8 cellular contexts compared by ENCODE assay signal in the genomic region with DNA sequence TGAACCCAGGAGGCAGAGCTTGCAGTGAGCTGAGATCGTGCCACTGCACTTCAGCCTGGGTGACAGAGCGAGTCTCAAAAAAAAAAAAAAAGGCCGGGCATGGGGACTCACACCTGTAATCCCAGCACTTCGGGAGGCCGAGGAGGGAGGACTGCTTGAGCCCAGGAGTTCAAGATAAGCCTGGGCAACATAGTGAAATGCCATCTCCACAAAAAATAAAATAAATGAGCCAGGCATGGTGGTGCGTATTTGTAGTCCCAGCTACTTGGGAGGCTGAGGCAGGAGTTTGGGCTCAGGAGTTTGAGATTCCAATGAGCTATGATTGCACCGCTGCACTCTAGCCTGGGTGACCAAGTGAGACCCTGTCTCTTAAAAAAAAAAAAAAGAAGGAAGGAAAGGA. TPM values are rescaled to one million over a fixed set of nuclear protein-coding genes. Genes with fewer than 3 reads are reported as not detected.
DNase-seq lines count a peak whose midpoint lies in the region; ATAC-seq, FAIRE-seq and TF ChIP-seq lines count a peak whose summit lies in the region.
"Not testable (repeated sequence)": the region's sequence is repeated elsewhere in the genome, so short reads cannot be mapped to it uniquely, and the experiment has no call there.

No MANE protein-coding gene starts in this region.

- intact Hi-C loops in PC-9 (cut with micrococcal nuclease; ENCODE audit: unreplicated experiment); activated CD4-positive, alpha-beta T cell treated with anti-CD3 and anti-CD28 coated beads, Interleukin-2, amount 10 ng/mL, durations not matched to agents 24 days and 14 days (cut with micrococcal nuclease); spleen (cut with DNase I; ENCODE audit: low total_unique reads): not testable (repeated sequence)

- H3K27me3 ChIP-seq in H9 (ENCODE audit: insufficient read depth, low read length); PC-9 (ENCODE audit: insufficient read depth, low read depth); astrocyte (ENCODE audit: insufficient read depth, low read length); endodermal cell (ENCODE audit: control insufficient read depth, insufficient read depth, low read length, poor library complexity, severe bottlenecking); spleen (replicated peaks in 1 of 7): not testable (repeated sequence)

- H2AFZ ChIP-seq in H9 (ENCODE audit: low read length); PC-9; astrocyte (ENCODE audit: low read depth, low read length): not testable (repeated sequence)

- H2BK20ac ChIP-seq in H9 (ENCODE audit: low read depth, low read length, poor library complexity, severe bottlenecking), result not testable (repeated sequence)

- not testable (repeated sequence) for ATAC-seq in A549; naive B cell (ENCODE audit: low read depth in 2 of 2)

- not testable (repeated sequence) for H3K27ac Mint-ChIP-seq in H9; activated CD4-positive, alpha-beta T cell treated with anti-CD3 and anti-CD28 coated beads, Interleukin-2, amount 10 ng/mL, durations not matched to agents 24 days and 14 days; astrocyte (ENCODE audit: unreplicated experiment); endodermal cell; naive B cell

- not testable (repeated sequence) for H3K9me2 ChIP-seq in PC-9 (ENCODE audit: insufficient read depth)

- not testable (repeated sequence) for H3K4ac ChIP-seq in H9 (ENCODE audit: low read depth, low read length)

- H3K79me2 ChIP-seq in H9 (ENCODE audit: insufficient read depth, low read length); astrocyte (ENCODE audit: insufficient read depth, low read length): not testable (repeated sequence)
- H3K79me2 ChIP-seq in PC-9 (ENCODE audit: low read depth), result peaks cover 34% of the 10 kb centered on the region

- TF ChIP-seq RAD21 in A549 (conservative IDR thresholded peaks at IDR 0.05 in 1 of 2, IDR thresholded peaks at IDR 0.05 in 1 of 2), result not testable (repeated sequence)

- not testable (repeated sequence) for H4K91ac ChIP-seq in H9 (ENCODE audit: insufficient read length, low read depth, low read length)

- H3K14ac ChIP-seq in H9 (ENCODE audit: insufficient read depth, low read length), result not testable (repeated sequence)

- FAIRE-seq in A549 (lab: Jason Lieb, UNC); astrocyte (lab: Jason Lieb, UNC): not testable (repeated sequence)

- H3F3A ChIP-seq in PC-9 (ENCODE audit: insufficient read depth, low read depth), result peaks cover 36% of the 10 kb centered on the region

- not testable (repeated sequence) for H3T11ph ChIP-seq in H9 (ENCODE audit: low read length)

- H3K27ac ChIP-seq in A549, result peak overlapping the region in 1 of 2 experiments; percentile 90; a peak in 3 of 6 replicates
- not testable (repeated sequence) for H3K27ac ChIP-seq in H9 (ENCODE audit: insufficient read length, low read depth, low read length); PC-9; astrocyte (ENCODE audit: low read depth, low read length); endodermal cell (ENCODE audit: low read depth, low read length); spleen

- H2BK5ac ChIP-seq in H9 (ENCODE audit: insufficient read length, low read length), result not testable (repeated sequence)

- not testable (repeated sequence) for H3K18ac ChIP-seq in H9 (ENCODE audit: insufficient read length, low read depth, low read length)

- not testable (repeated sequence) for H4K5ac ChIP-seq in H9 (ENCODE audit: insufficient read length, low read depth, low read length)

- not testable (repeated sequence) for H3K9me3 Mint-ChIP-seq in H9; activated CD4-positive, alpha-beta T cell treated with anti-CD3 and anti-CD28 coated beads, Interleukin-2, amount 10 ng/mL, durations not matched to agents 24 days and 14 days; astrocyte (ENCODE audit: unreplicated experiment); endodermal cell; naive B cell

- H3K56ac ChIP-seq in H9 (ENCODE audit: insufficient read length, low read depth, low read length), result not testable (repeated sequence)

- peak overlapping the region; percentile 91 for H3K4me2 ChIP-seq in A549
- peak overlapping the region; percentile 25 for H3K4me2 ChIP-seq in H9 (ENCODE audit: insufficient read depth, insufficient read length, low read length)
- peak overlapping the region; percentile 70 for H3K4me2 ChIP-seq in PC-9
- H3K4me2 ChIP-seq in astrocyte (ENCODE audit: low read length), result not testable (repeated sequence)

- H2BK15ac ChIP-seq in H9 (ENCODE audit: low read depth, low read length), result not testable (repeated sequence)

- not testable (repeated sequence) for TF ChIP-seq CTCF in A549 (IDR thresholded peaks at IDR 0.05); H9 (conservative IDR thresholded peaks at IDR 0.05); PC-9 (conservative IDR thresholded peaks at IDR 0.05); astrocyte (IDR thresholded peaks at IDR 0.05; ENCODE audit: insufficient read depth, low read depth, low read length); endodermal cell (conservative IDR thresholded peaks at IDR 0.05); spleen (IDR thresholded peaks at IDR 0.05 in 8 of 11, conservative IDR thresholded peaks at IDR 0.05 in 3 of 11)

- H3K9ac ChIP-seq in H9 (ENCODE audit: extremely low read depth, insufficient read length, low read length); astrocyte (ENCODE audit: low read length); endodermal cell (ENCODE audit: extremely low read depth, low read length, poor library complexity, severe bottlenecking): not testable (repeated sequence)

- not testable (repeated sequence) for H3K9me3 ChIP-seq in A549; H9 (ENCODE audit: control insufficient read depth, low read depth, low read length); PC-9 (ENCODE audit: insufficient read depth, low read depth); astrocyte (ENCODE audit: insufficient read depth, low read depth, low read length); endodermal cell (ENCODE audit: control insufficient read depth, low read length); spleen

- peaks cover 37% of the 10 kb centered on the region for H3K36me3 ChIP-seq in PC-9 (ENCODE audit: low read depth)
- H3K36me3 ChIP-seq in astrocyte (ENCODE audit: insufficient read depth, low read length), result not testable (repeated sequence)
- peaks cover 32% of the 10 kb centered on the region for H3K36me3 ChIP-seq in endodermal cell (ENCODE audit: control insufficient read depth, insufficient read depth, low read length)
- H3K36me3 ChIP-seq in spleen, result peaks cover 0 to 30% (median 0%) of the 10 kb centered on the region in 6 donors

- H3K79me1 ChIP-seq in H9 (ENCODE audit: insufficient read depth, low read depth, low read length, poor library complexity, severe bottlenecking), result not testable (repeated sequence)

- not testable (repeated sequence) for H2AK5ac ChIP-seq in H9 (ENCODE audit: insufficient read length, low read length)

- H3K27me3 Mint-ChIP-seq in H9 (ENCODE audit: low read depth); activated CD4-positive, alpha-beta T cell treated with anti-CD3 and anti-CD28 coated beads, Interleukin-2, amount 10 ng/mL, durations not matched to agents 24 days and 14 days; astrocyte (ENCODE audit: low read depth, unreplicated experiment); endodermal cell (ENCODE audit: insufficient read depth); naive B cell: not testable (repeated sequence)

- H3K4me1 ChIP-seq in A549, result peaks cover 27% of the 10 kb centered on the region; the same call in 2 of the 3 replicates
- H3K4me1 ChIP-seq in H9 (ENCODE audit: insufficient read depth, low read length); PC-9 (replicated peaks; ENCODE audit: insufficient read depth); astrocyte (ENCODE audit: insufficient read depth, low read length); endodermal cell (ENCODE audit: control insufficient read depth, insufficient read depth, low read length): not testable (repeated sequence)
- H3K4me1 ChIP-seq in spleen, result peaks cover 0 to 19% (median 10%) of the 10 kb centered on the region in 6 donors

- POLR2A ChIA-PET in A549 (lab: Yijun Ruan, JAX) (interaction anchor here (3.0 kb wide), 1 partner anchor 19 kb away, joined by 51 read pairs; the partner anchor contains the start of genes CCT6A and PSPH), PC-9 (lab: Charles Lee; ENCODE audit: unreplicated experiment) (interaction anchor here (0.6 kb wide), 1 partner anchor 32 kb away, joined by 11 read pairs; no protein-coding TSS in a partner anchor)

- peaks cover 5 to 10% of the 10 kb centered on the region in 2 experiments; a peak in 2 of 4 replicates for H3K4me1 Mint-ChIP-seq in H9
- not testable (repeated sequence) for H3K4me1 Mint-ChIP-seq in activated CD4-positive, alpha-beta T cell treated with anti-CD3 and anti-CD28 coated beads, Interleukin-2, amount 10 ng/mL, durations not matched to agents 24 days and 14 days; endodermal cell; naive B cell
- H3K4me1 Mint-ChIP-seq in astrocyte (ENCODE audit: low read depth, unreplicated experiment), result peaks cover 14% of the 10 kb centered on the region

- not testable (repeated sequence) for H4K8ac ChIP-seq in H9 (replicated peaks; ENCODE audit: insufficient read length, low read depth, low read length)

- H3K23me2 ChIP-seq in H9 (ENCODE audit: insufficient read length, low read depth, low read length, poor library complexity, severe bottlenecking), result not testable (repeated sequence)

- not testable (repeated sequence) for BruUV-seq in PC-9 (replicated peaks; lab: Mats Ljungman, UMichigan)

- H2BK120ac ChIP-seq in H9 (ENCODE audit: low read depth, low read length, poor library complexity, severe bottlenecking), result not testable (repeated sequence)

- H3K36me3 Mint-ChIP-seq in H9 (ENCODE audit: insufficient read depth in 1 of 3, low read depth in 3 of 3), result peaks cover 24 to 43% (median 39%) of the 10 kb centered on the region in 3 experiments
- not testable (repeated sequence) for H3K36me3 Mint-ChIP-seq in activated CD4-positive, alpha-beta T cell treated with anti-CD3 and anti-CD28 coated beads, Interleukin-2, amount 10 ng/mL, durations not matched to agents 24 days and 14 days (ENCODE audit: low read depth); astrocyte (ENCODE audit: low read depth, unreplicated experiment); naive B cell
- H3K36me3 Mint-ChIP-seq in endodermal cell (ENCODE audit: low read depth), result peaks cover 37% of the 10 kb centered on the region

- not testable (repeated sequence) for H4K20me1 ChIP-seq in H9 (ENCODE audit: control insufficient read depth, insufficient read depth, insufficient read length); PC-9 (ENCODE audit: insufficient read depth); astrocyte (ENCODE audit: insufficient read depth, low read length)

- CTCF ChIA-PET in A549 (lab: Yijun Ruan, JAX), result interaction anchor here (0.7 to 2.0 kb wide), 2 partner anchors 42 to 66 kb away, joined by 3 to 9 read pairs; no protein-coding TSS in a partner anchor
- CTCF ChIA-PET in PC-9 (lab: Charles Lee), result interaction anchor here (0.6 to 0.7 kb wide), 4 partner anchors 8 to 18 kb away, joined by 4 to 9 read pairs (median 6); partner anchors contain the start of gene PSPH

- not testable (repeated sequence) for H2BK12ac ChIP-seq in H9 (ENCODE audit: insufficient read length, low read depth, low read length)

- H3K4me3 ChIP-seq in A549 (peak overlapping the region; percentile 57; the same call in 2 of the 3 replicates), PC-9 (peak overlapping the region; percentile 55; the same call in 1 of the 2 replicates), endodermal cell (ENCODE audit: low read length) (peak overlapping the region; percentile 88)
- not testable (repeated sequence) for H3K4me3 ChIP-seq in astrocyte (ENCODE audit: insufficient read depth, low read depth, low read length); spleen

- not testable (repeated sequence) for DNase-seq in A549 (ENCODE audit: low read depth in 1 of 2, low spot score in 1 of 2); H9; PC-9; activated CD4-positive, alpha-beta T cell treated with anti-CD3 and anti-CD28 coated beads, Interleukin-2, amount 10 ng/mL, durations not matched to agents 24 days and 14 days; astrocyte (ENCODE audit: low read depth); endodermal cell; naive B cell
- peak; percentile 16 for DNase-seq in spleen

- 90% methylated on average over 7 of the region's 7 CpGs for WGBS in A549 (ENCODE audit: missing lambda C conversion rate)
- WGBS in H9 (ENCODE audit: extremely low coverage, insufficient read length, low lambda C conversion rate), result no CpG with 5 or more reads among the region's 7 CpGs
- 96 to 98% methylated on average over 3 to 6 of the region's 7 CpGs for WGBS in endodermal cell (ENCODE audit: insufficient coverage in 1 of 2, insufficient read length in 1 of 2), 2 experiments
- 95 to 99% (median 97%) methylated on average over 7 of the region's 7 CpGs for WGBS in spleen, 5 donors

- not testable (repeated sequence) for TF ChIP-seq POLR2A in A549 (IDR thresholded peaks at IDR 0.05; ENCODE audit: low read length); spleen (IDR thresholded peaks at IDR 0.05)

- not testable (repeated sequence) for TF ChIP-seq EP300 in A549 (IDR thresholded peaks at IDR 0.05)

- peak overlapping the region; percentile 57 to 82; a peak in 4 of 5 replicates for H3K4me3 Mint-ChIP-seq in H9
- H3K4me3 Mint-ChIP-seq in activated CD4-positive, alpha-beta T cell treated with anti-CD3 and anti-CD28 coated beads, Interleukin-2, amount 10 ng/mL, durations not matched to agents 24 days and 14 days, result peak overlapping the region; percentile 53
- peak overlapping the region; percentile 96 for H3K4me3 Mint-ChIP-seq in astrocyte (ENCODE audit: unreplicated experiment)
- peak overlapping the region; percentile 64 for H3K4me3 Mint-ChIP-seq in endodermal cell
- H3K4me3 Mint-ChIP-seq in naive B cell, result peak overlapping the region in 5 of 8 donors; percentile 2 to 84 (median 56)

- not testable (repeated sequence) for H3K23ac ChIP-seq in H9 (ENCODE audit: insufficient read length, low read depth, low read length)

RNA-seq across cellular contexts. Expression of gene PSPH, which starts 18.7 kb away (rescaled TPM):
- polyA plus RNA-seq in A549 (2011; rRNA removed) (52.7 and 60.9 TPM in 2 replicates), A549 (2017; fragmentation: RNase III; extraction: RNeasy Plus Mini Kit Qiagen cat#74134 plus additional on column Dnase treatment) (58.3 to 64.7 TPM (median 60.7 TPM) in 3 replicates), naive B cell (ENCODE audit: low read depth in 6 of 6) (1 to 10 TPM in 5 of 6 donors, not detected in 1; 4.9 to 6.1 (median 5.8) TPM), spleen (1 to 10 TPM; 2.2 to 8.4 (median 4.8) TPM)
- polyA plus RNA-seq in A549 (2012; cell fraction: cytosol; rRNA removed), result 48.7 and 51.1 TPM in 2 replicates
- 25.2 and 25.4 TPM in 2 replicates for polyA plus RNA-seq in A549 (2012; cell fraction: nucleus; rRNA removed)
- 44.5 and 49.6 TPM in 2 replicates for polyA minus RNA-seq in A549 (2011; rRNA and poly(A)+ RNA removed)
- total RNA-seq in H9 (2021) (51.4 and 52.1 TPM in 2 replicates), PC-9 (2021) (89.5 and 103 TPM in 2 replicates), astrocyte (69.2 and 72.7 TPM in 2 replicates), endodermal cell (10 to 100 TPM; 29.9 to 34.6 TPM), spleen (10 to 100 TPM in 2 of 7 donors, 1 to 10 TPM in 5; 5.0 to 11.3 (median 7.3) TPM)
- 23.8 and 25.8 TPM in 2 replicates for total RNA-seq in activated CD4-positive, alpha-beta T cell treated with anti-CD3 and anti-CD28 coated beads, Interleukin-2, amount 10 ng/mL, durations not matched to agents 24 days and 14 days
- 40.4 TPM for polyA plus RNA-seq in endodermal cell (2013, experiment 1 of 2)
- 30.2 TPM for polyA plus RNA-seq in endodermal cell (2013, experiment 2 of 2)

RNA-seq across cellular contexts. Expression of gene CCT6A, which starts 19.0 kb away (rescaled TPM):
- polyA plus RNA-seq in A549 (2011; rRNA removed) (444 and 520 TPM in 2 replicates), A549 (2017; fragmentation: RNase III; extraction: RNeasy Plus Mini Kit Qiagen cat#74134 plus additional on column Dnase treatment) (334 to 378 TPM (median 337 TPM) in 3 replicates), naive B cell (ENCODE audit: low read depth in 6 of 6) (100 to 1,000 TPM in 1 of 6 donors, 10 to 100 TPM in 5; 56.1 to 102 (median 83.4) TPM), spleen (100 to 1,000 TPM; 113 to 139 (median 133) TPM)
- 223 and 243 TPM in 2 replicates for polyA plus RNA-seq in A549 (2012; cell fraction: cytosol; rRNA removed)
- polyA plus RNA-seq in A549 (2012; cell fraction: nucleus; rRNA removed), result 115 and 131 TPM in 2 replicates
- polyA minus RNA-seq in A549 (2011; rRNA and poly(A)+ RNA removed), result 228 and 233 TPM in 2 replicates
- total RNA-seq in H9 (2021) (303 and 310 TPM in 2 replicates), PC-9 (2021) (308 and 323 TPM in 2 replicates), astrocyte (160 and 180 TPM in 2 replicates), endodermal cell (100 to 1,000 TPM; 225 to 230 TPM), spleen (100 to 1,000 TPM in 1 of 7 donors, 10 to 100 TPM in 6; 71.5 to 107 (median 84.9) TPM)
- total RNA-seq in activated CD4-positive, alpha-beta T cell treated with anti-CD3 and anti-CD28 coated beads, Interleukin-2, amount 10 ng/mL, durations not matched to agents 24 days and 14 days, result 339 and 342 TPM in 2 replicates
- 251 TPM for polyA plus RNA-seq in endodermal cell (2013, experiment 1 of 2)
- polyA plus RNA-seq in endodermal cell (2013, experiment 2 of 2), result 217 TPM

RNA-seq across cellular contexts. Expression of gene SUMF2, which starts 31.5 kb away (rescaled TPM):
- polyA plus RNA-seq in A549 (2011; rRNA removed) (85.2 TPM in 2 replicates), A549 (2017; fragmentation: RNase III; extraction: RNeasy Plus Mini Kit Qiagen cat#74134 plus additional on column Dnase treatment) (94.8 to 112 TPM (median 106 TPM) in 3 replicates), naive B cell (ENCODE audit: low read depth in 6 of 6) (100 to 1,000 TPM in 4 of 6 donors, 10 to 100 TPM in 2; 48.2 to 143 (median 132) TPM), spleen (10 to 100 TPM; 57.1 to 81.3 (median 60.4) TPM)
- 74.2 and 86.7 TPM in 2 replicates for polyA plus RNA-seq in A549 (2012; cell fraction: cytosol; rRNA removed)
- 142 and 158 TPM in 2 replicates for polyA plus RNA-seq in A549 (2012; cell fraction: nucleus; rRNA removed)
- polyA minus RNA-seq in A549 (2011; rRNA and poly(A)+ RNA removed), result 93.2 and 93.5 TPM in 2 replicates
- total RNA-seq in H9 (2021) (82.5 and 89.2 TPM in 2 replicates), PC-9 (2021) (256 and 305 TPM in 2 replicates), astrocyte (87.8 and 96.0 TPM in 2 replicates), endodermal cell (100 to 1,000 TPM; 122 to 133 TPM), spleen (100 to 1,000 TPM in 6 of 7 donors, 10 to 100 TPM in 1; 96.5 to 145 (median 132) TPM)
- 154 and 161 TPM in 2 replicates for total RNA-seq in activated CD4-positive, alpha-beta T cell treated with anti-CD3 and anti-CD28 coated beads, Interleukin-2, amount 10 ng/mL, durations not matched to agents 24 days and 14 days
- 83.7 TPM for polyA plus RNA-seq in endodermal cell (2013, experiment 1 of 2)
- 73.2 TPM for polyA plus RNA-seq in endodermal cell (2013, experiment 2 of 2)
